10 cellular contexts compared by ENCODE assay signal in the genomic region with DNA sequence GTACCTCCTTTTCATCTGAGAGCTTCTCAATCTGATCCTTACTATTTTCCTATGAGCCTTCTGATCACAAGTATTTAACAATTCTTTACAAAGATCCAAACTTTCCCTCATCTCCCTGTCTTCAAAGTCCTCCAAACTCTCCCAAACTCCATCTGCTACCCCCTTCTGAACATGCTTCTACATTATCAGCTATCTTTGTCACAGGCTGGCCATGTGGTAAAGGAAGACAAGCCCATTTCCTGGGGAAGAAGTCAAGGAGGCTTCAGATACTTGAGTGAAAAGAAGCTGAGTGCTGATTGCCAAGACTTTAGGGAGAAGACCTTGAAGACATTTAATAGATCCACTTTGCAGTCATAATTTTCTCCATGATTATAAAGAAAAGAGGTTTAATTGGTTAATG.
"Had no signal": no experiment of that assay in that cellular context is flagged by ENCODE, and none has a peak within 500 bp of the region (broad histone marks: within the 10 kb centered on the region; RNA-seq: fewer than 3 reads in every experiment).

No MANE protein-coding gene starts in this region.

- ATAC-seq: HCT116, HepG2 had no signal

- H3K9ac ChIP-seq: GM23248, KMS-11 had no signal

- H3K4me2 ChIP-seq: KMS-11 had no signal

- FAIRE-seq: HepG2 had no signal

- H3K36me3 ChIP-seq: HAP-1 had no signal

- H3K27ac ChIP-seq: GM23248, HL-60, KMS-11 had no signal

- H2AFZ ChIP-seq: GM23248 had no signal

- H3K4me3 ChIP-seq: GM23248, HAP-1 had no signal

- H3K9me3 ChIP-seq: HAP-1 had no signal

- H3K4me1 ChIP-seq: HAP-1 had no signal

- DNase-seq: GM23248, GOT3, H7, HFFc6, KBM-7 had no signal
